In genomic region chr17:78258323-78259229, GRCh38 we compare ENCODE assay signal across 8 cellular contexts. TPM values are rescaled to one million over a fixed set of nuclear protein-coding genes. Genes with fewer than 3 reads are reported as not detected.
A peak's percentile ranks its signal among the peaks of the same experiment; 100 is the strongest.
DNase-seq lines count a peak whose midpoint lies in the region; ATAC-seq, FAIRE-seq and TF ChIP-seq lines count a peak whose summit lies in the region.

No MANE protein-coding gene starts in this region.

- no peak for TF ChIP-seq RAD21 in GM12878 (IDR thresholded peaks at IDR 0.05; ENCODE audit: insufficient read depth, low read depth, low read length)

- H3K27me3 Mint-ChIP-seq in neural progenitor cell (ENCODE audit: insufficient read depth, low read depth), result peaks cover 4% of the 10 kb centered on the region

- no peaks in the 10 kb centered on the region for H4K20me1 ChIP-seq in GM12878 (ENCODE audit: control insufficient read depth, insufficient read depth)
- no peaks in the 10 kb centered on the region for H4K20me1 ChIP-seq in neural progenitor cell (ENCODE audit: low read depth)

- H3K4me2 ChIP-seq in GM12878 (ENCODE audit: control insufficient read depth, insufficient read depth), result peak overlapping the region; percentile 49
- peak overlapping the region; percentile 27 for H3K4me2 ChIP-seq in neural progenitor cell

- peak; percentile 72 for DNase-seq in H7
- DNase-seq in T-helper 22 cell (ENCODE audit: low read depth), result peak; percentile 28
- no peak for DNase-seq in GM12878 (ENCODE audit: low read depth, low spot score)
- DNase-seq in neural progenitor cell (ENCODE audit: low spot score), result peak; percentile 8
- no peak for DNase-seq in COLO668 (lab: John Stamatoyannopoulos, UW; ENCODE audit: unreplicated experiment)

- H3K9me3 ChIP-seq in GM12878 (replicated peaks; ENCODE audit: control insufficient read depth, insufficient read depth, low read length) (no peaks in the 10 kb centered on the region), neural progenitor cell (ENCODE audit: low read depth) (no peaks in the 10 kb centered on the region)

- 22% methylated on average over 21 of the region's 24 CpGs for WGBS in GM12878 (ENCODE audit: insufficient coverage, insufficient replicate concordance, low lambda C conversion rate, missing lambda C conversion rate)

- H3K36me3 Mint-ChIP-seq in neural progenitor cell, result no peaks in the 10 kb centered on the region

- peak overlapping the region; percentile 33 for H3K27ac Mint-ChIP-seq in neural progenitor cell

- SMC1A ChIA-PET in GM12878 (lab: Charles Lee; ENCODE audit: uncharacterized antibody, unreplicated experiment), result interaction anchor here (0.9 to 1.2 kb wide), 2 partner anchors 58 to 238 kb away, joined by 3 to 4 read pairs; no protein-coding TSS in a partner anchor

- no peaks in the 10 kb centered on the region for H3K27me3 ChIP-seq in H7 (ENCODE audit: control insufficient read depth, insufficient read depth, low read length)
- no peaks in the 10 kb centered on the region for H3K27me3 ChIP-seq in GM12878 (replicated peaks in 1 of 2; ENCODE audit: control insufficient read depth in 2 of 2, insufficient read depth in 2 of 2, low read length in 1 of 2)
- H3K27me3 ChIP-seq in neural progenitor cell, result no peaks in the 10 kb centered on the region

- H3K27ac ChIP-seq in GM12878 (ENCODE audit: control insufficient read depth, insufficient read depth) (no peak overlapping the region), neural progenitor cell (no peak overlapping the region)

- no peak for TF ChIP-seq CTCF in GM12878 (IDR thresholded peaks at IDR 0.05 in 2 of 3, conservative IDR thresholded peaks at IDR 0.05 in 1 of 3; ENCODE audit: control insufficient read depth in 2 of 3, extremely low read depth in 1 of 3, insufficient read depth in 1 of 3, low read depth in 3 of 3, low read length in 3 of 3)
- TF ChIP-seq CTCF in neural progenitor cell (IDR thresholded peaks at IDR 0.05), result no peak

- POLR2A ChIA-PET in GM12878 (lab: Charles Lee), result no interaction called here

- ATAC-seq in GM12878 (no peak), GM18858 (IDR thresholded peaks at IDR 0.05; ENCODE audit: unreplicated experiment) (no peak), GM18511 (IDR thresholded peaks at IDR 0.05; ENCODE audit: unreplicated experiment) (no peak), GM21367 (IDR thresholded peaks at IDR 0.05; ENCODE audit: unreplicated experiment) (no peak)

- H3K4me3 Mint-ChIP-seq in neural progenitor cell, result no peak overlapping the region

- peak overlapping the region; percentile 43; the same call in 1 of the 2 replicates for H2AFZ ChIP-seq in GM12878 (ENCODE audit: control insufficient read depth, low read depth, low read length)
- H2AFZ ChIP-seq in neural progenitor cell (replicated peaks), result no peak overlapping the region

- FAIRE-seq in GM12878 (lab: Jason Lieb, UNC), result no peak

- H3K9ac ChIP-seq in GM12878 (ENCODE audit: control insufficient read depth, insufficient read depth, low read length) (no peak overlapping the region), neural progenitor cell (no peak overlapping the region)

- TF ChIP-seq EP300 in GM12878 (IDR thresholded peaks at IDR 0.05; ENCODE audit: borderline replicate concordance in 1 of 2, control insufficient read depth in 1 of 2, low read depth in 2 of 2, low read length in 2 of 2), result no peak

- intact Hi-C loops in GM12878 (cut with micrococcal nuclease; ENCODE audit: unreplicated experiment), result no loop called here

- in situ Hi-C loops in GM12878 (cut with MboI), result no loop called here

- H3F3A ChIP-seq in neural progenitor cell (ENCODE audit: low read depth), result no peaks in the 10 kb centered on the region

- H3K4me1 ChIP-seq in GM12878 (ENCODE audit: control insufficient read depth, insufficient read depth, low read length) (peaks cover 35% of the 10 kb centered on the region), neural progenitor cell (peaks cover 33% of the 10 kb centered on the region)

- H3K4me3 ChIP-seq in H7 (ENCODE audit: insufficient read depth, low read depth, low read length) (no peak overlapping the region), GM12878 (peak overlapping the region; percentile 5), neural progenitor cell (no peak overlapping the region)

- RAD21 ChIA-PET in GM12878 (lab: Charles Lee; ENCODE audit: unreplicated experiment), result interaction anchor here (0.7 to 1.2 kb wide), 4 partner anchors 13 to 174 kb away, joined by 3 read pairs; no protein-coding TSS in a partner anchor

- no peaks in the 10 kb centered on the region for H3K79me2 ChIP-seq in GM12878 (ENCODE audit: control insufficient read depth, insufficient read depth, low read length)
- peaks cover 6% of the 10 kb centered on the region for H3K79me2 ChIP-seq in neural progenitor cell (ENCODE audit: low read depth)

- no peak; the same call in 1 of the 2 replicates for TF ChIP-seq POLR2A in GM12878 (IDR thresholded peaks at IDR 0.05; ENCODE audit: low read depth, low read length)

- CTCF ChIA-PET in GM12878 (lab: Yijun Ruan, JAX), result interaction anchor here (0.6 to 1.0 kb wide), 3 partner anchors 163 to 835 kb away, joined by 3 to 4 read pairs (median 3); no protein-coding TSS in a partner anchor

- H3K36me3 ChIP-seq in H7 (replicated peaks; ENCODE audit: control insufficient read depth, insufficient read depth, low read length), result no peaks in the 10 kb centered on the region
- no peaks in the 10 kb centered on the region for H3K36me3 ChIP-seq in GM12878 (ENCODE audit: control insufficient read depth in 2 of 2, insufficient read depth in 2 of 2, low read length in 1 of 2)
- no peaks in the 10 kb centered on the region for H3K36me3 ChIP-seq in neural progenitor cell

- no TSS peak for BruUV-seq in GM12878 (replicated peaks; lab: Mats Ljungman, UMichigan)

- peaks cover 35% of the 10 kb centered on the region for H3K4me1 Mint-ChIP-seq in neural progenitor cell

- no peaks in the 10 kb centered on the region for H3K9me3 Mint-ChIP-seq in neural progenitor cell

TF ChIP-seq in GM12878, 131 proteins besides CTCF, POLR2A, EP300 and RAD21 (continues in another document):
- no peak for TF ChIP-seq RELB (IDR thresholded peaks at IDR 0.05; ENCODE audit: low read depth)

RNA-seq across cellular contexts. Expression of gene TMEM235, which starts 27.1 kb away (rescaled TPM):
- total RNA-seq in H7 (2014; rRNA removed; shearing (Covaris generic)), result not detected in 2 replicates
- not detected in 2 replicates for total RNA-seq in GM12878 (2013; cell fraction: nucleolus; rRNA removed)
- not detected in 2 replicates for total RNA-seq in GM12878 (2014; rRNA removed)
- total RNA-seq in GM12878 (2014; rRNA removed; fragmentation: Illumina TruSeq; extraction: Trizol), result not detected in 2 replicates
- total RNA-seq in GM12878 (2021), result not detected in 2 replicates
- polyA plus RNA-seq in GM12878 (2011; ENCODE audit: low read depth), result not detected
- polyA plus RNA-seq in GM12878 (2011; rRNA removed), result not detected in 2 replicates
- not detected in 2 replicates for polyA plus RNA-seq in GM12878 (2011; cell fraction: cytosol; rRNA removed)
- polyA plus RNA-seq in GM12878 (2011; cell fraction: nucleus; rRNA removed), result not detected in 2 replicates
- polyA plus RNA-seq in GM12878 (2012), result not detected in 2 replicates
- not detected in 2 replicates for polyA plus RNA-seq in GM12878 (2014; fragmentation: Illumina TruSeq; extraction: Trizol)
- not detected for polyA plus RNA-seq in GM12878 (2014; fragmentation: Nextera tagmentation; extraction: Ambion mirVana)
- polyA plus RNA-seq in GM12878 (2014; rRNA removed), result not detected in 2 replicates
- not detected for polyA plus RNA-seq in GM12878 (2016; fragmentation: Nextera tagmentation; extraction: Ambion mirVana)
- polyA minus RNA-seq in GM12878 (2011; rRNA and poly(A)+ RNA removed), result not detected in 2 replicates
- polyA minus RNA-seq in GM12878 (2011; cell fraction: cytosol; rRNA and poly(A)+ RNA removed), result not detected in 2 replicates
- polyA minus RNA-seq in GM12878 (2011; cell fraction: nucleus; rRNA and poly(A)+ RNA removed), result not detected in 2 replicates
- total RNA-seq in neural progenitor cell (ENCODE audit: low replicate concordance), result 0.09 TPM in 1 of 2 replicates, not detected in the other

RNA-seq across cellular contexts. Expression of gene BIRC5, which starts 44.5 kb away (rescaled TPM):
- 152 and 154 TPM in 2 replicates for total RNA-seq in H7 (2014; rRNA removed; shearing (Covaris generic))
- 25.6 and 33.4 TPM in 2 replicates for total RNA-seq in GM12878 (2013; cell fraction: nucleolus; rRNA removed)
- total RNA-seq in GM12878 (2014; rRNA removed) (104 and 105 TPM in 2 replicates), GM12878 (2014; rRNA removed; fragmentation: Illumina TruSeq; extraction: Trizol) (64.3 and 74.8 TPM in 2 replicates), GM12878 (2021) (73.8 and 76.9 TPM in 2 replicates), neural progenitor cell (ENCODE audit: low replicate concordance) (144 and 169 TPM in 2 replicates)
- 23.5 TPM for polyA plus RNA-seq in GM12878 (2011; ENCODE audit: low read depth)
- polyA plus RNA-seq in GM12878 (2011; rRNA removed) (41.0 and 49.0 TPM in 2 replicates), GM12878 (2014; fragmentation: Illumina TruSeq; extraction: Trizol) (31.4 and 51.7 TPM in 2 replicates), GM12878 (2014; fragmentation: Nextera tagmentation; extraction: Ambion mirVana) (10 to 100 TPM; 89.2 to 92.4 TPM), GM12878 (2014; rRNA removed) (115 and 119 TPM in 2 replicates), GM12878 (2016; fragmentation: Nextera tagmentation; extraction: Ambion mirVana) (100 to 1,000 TPM; 163 to 175 TPM)
- polyA plus RNA-seq in GM12878 (2011; cell fraction: cytosol; rRNA removed), result 49.0 and 62.8 TPM in 2 replicates
- 34.8 and 41.5 TPM in 2 replicates for polyA plus RNA-seq in GM12878 (2011; cell fraction: nucleus; rRNA removed)
- 38.2 and 42.6 TPM in 2 replicates for polyA plus RNA-seq in GM12878 (2012)
- 43.5 and 58.7 TPM in 2 replicates for polyA minus RNA-seq in GM12878 (2011; rRNA and poly(A)+ RNA removed)
- polyA minus RNA-seq in GM12878 (2011; cell fraction: cytosol; rRNA and poly(A)+ RNA removed), result 15.9 and 16.1 TPM in 2 replicates
- polyA minus RNA-seq in GM12878 (2011; cell fraction: nucleus; rRNA and poly(A)+ RNA removed), result 15.5 and 29.3 TPM in 2 replicates

Comparison
In these comparisons a context has a peak if more than half of its experiments do, and no peak if none do; other contexts are left out.
1. DNase-seq: peak in H7 (single experiment), T-helper 22 cell (single experiment) and neural progenitor cell (single experiment); none in GM12878 (single experiment) and COLO668 (single experiment).